Comparison of ENCODE assay signal across 9 cellular contexts in genomic region chr7:90111-91063, GRCh38.
DNase-seq lines count a peak whose midpoint lies in the region; ATAC-seq, FAIRE-seq and TF ChIP-seq lines count a peak whose summit lies in the region.
"Had no signal": no experiment of that assay in that cellular context is flagged by ENCODE, and none has a peak within 500 bp of the region (broad histone marks: within the 10 kb centered on the region; RNA-seq: fewer than 3 reads in every experiment).

No MANE protein-coding gene starts in this region.

- H3K23ac ChIP-seq in H1 (ENCODE audit: insufficient read length) (no peak overlapping the region), neuronal stem cell (ENCODE audit: low read depth, low read length, poor library complexity) (no peak overlapping the region)

- H3K27ac ChIP-seq in H1 (ENCODE audit: low read depth, low read length) = peak overlapping the region; percentile 23; the same call in 1 of the 2 replicates
- H3K27ac ChIP-seq in neuronal stem cell (replicated peaks; ENCODE audit: low read length) = no peak overlapping the region

- H3K27me3 Mint-ChIP-seq in T-helper 17 cell = peaks cover 14% of the 10 kb centered on the region

- no peak overlapping the region for H3K27ac Mint-ChIP-seq in T-helper 17 cell

- no peaks in the 10 kb centered on the region for H3K27me3 ChIP-seq in BJ (ENCODE audit: control insufficient read depth, insufficient read depth, low read length)
- no peaks in the 10 kb centered on the region for H3K27me3 ChIP-seq in H1 (replicated peaks in 1 of 4; ENCODE audit: control insufficient read depth in 3 of 4, extremely low read depth in 1 of 4, insufficient read depth in 3 of 4, low read length in 3 of 4)
- H3K27me3 ChIP-seq in neuronal stem cell (ENCODE audit: control insufficient read depth in 3 of 3, insufficient read depth in 3 of 3, low read depth in 1 of 3, low read length in 3 of 3) = peaks cover 0 to 31% (median 6%) of the 10 kb centered on the region in 3 experiments

- 0 out of 2 replicates have a peak, but pooled peaks cover 3% of the 10 kb centered on the region for H3K23me2 ChIP-seq in H1 (ENCODE audit: low read depth, low read length)

- peak overlapping the region; percentile 4; the same call in 1 of the 2 replicates for H2AK5ac ChIP-seq in H1 (ENCODE audit: low read depth, low read length)
- peak overlapping the region; percentile 18 for H2AK5ac ChIP-seq in neuronal stem cell (ENCODE audit: low read depth, low read length)

- peak overlapping the region; percentile 31; the same call in 1 of the 2 replicates for H2BK5ac ChIP-seq in H1 (ENCODE audit: low read depth, low read length)
- no peak overlapping the region for H2BK5ac ChIP-seq in neuronal stem cell (ENCODE audit: low read length)

- H3K79me2 ChIP-seq in H1 (ENCODE audit: control insufficient read depth in 1 of 2, insufficient read depth in 2 of 2, low read length in 2 of 2) = peaks cover 7 to 21% of the 10 kb centered on the region in 2 experiments

- peak overlapping the region; percentile 86; the same call in 1 of the 2 replicates for H2BK12ac ChIP-seq in H1 (ENCODE audit: low read depth, low read length)
- peak overlapping the region; percentile 51 for H2BK12ac ChIP-seq in neuronal stem cell (ENCODE audit: low read length)

- H2BK120ac ChIP-seq in H1 (replicated peaks; ENCODE audit: low read depth, low read length) (peak overlapping the region; percentile 35), neuronal stem cell (ENCODE audit: low read depth, low read length) (no peak overlapping the region)

- H3K14ac ChIP-seq in H1 (ENCODE audit: insufficient read length) (no peak overlapping the region), neuronal stem cell (ENCODE audit: low read length) (peak overlapping the region; percentile 11)

- no peak for ATAC-seq in HG02623 (IDR thresholded peaks at IDR 0.05; ENCODE audit: unreplicated experiment)
- ATAC-seq in HG02852 (IDR thresholded peaks at IDR 0.05; ENCODE audit: unreplicated experiment) = no peak
- no peak for ATAC-seq in HG03045 (IDR thresholded peaks at IDR 0.05; ENCODE audit: unreplicated experiment)
- no peak for ATAC-seq in T-helper 17 cell

- peak overlapping the region; percentile 61; the same call in 1 of the 2 replicates for H2BK15ac ChIP-seq in H1 (ENCODE audit: low read length)
- no peak overlapping the region for H2BK15ac ChIP-seq in neuronal stem cell (ENCODE audit: low read length)

- H3K4me3 Mint-ChIP-seq in T-helper 17 cell = no peak overlapping the region

- no peak overlapping the region for H3K4me3 ChIP-seq in BJ (ENCODE audit: low read depth, low read length)
- no peak overlapping the region for H3K4me3 ChIP-seq in H1 (ENCODE audit: extremely low read depth in 1 of 4, insufficient read depth in 2 of 4, low read depth in 3 of 4, low read length in 4 of 4)
- H3K4me3 ChIP-seq in neuronal stem cell (ENCODE audit: low read length in 2 of 2) = peak overlapping the region in 1 of 2 donors; percentile 9

- TF ChIP-seq POLR2A in H1 (IDR thresholded peaks at IDR 0.05; ENCODE audit: control extremely low read depth in 1 of 2, low read depth in 2 of 2, low read length in 2 of 2) = no peak

- H3K79me1 ChIP-seq in H1 (ENCODE audit: low read depth, low read length) (peaks cover 13% of the 10 kb centered on the region; the same call in 1 of the 2 replicates), neuronal stem cell (ENCODE audit: low read depth, low read length) (no peaks in the 10 kb centered on the region)

- no peak overlapping the region for H4K5ac ChIP-seq in H1 (ENCODE audit: insufficient read length, low read depth, low read length)

- H4K20me1 ChIP-seq in H1 (replicated peaks in 1 of 2; ENCODE audit: control insufficient read depth in 1 of 2, insufficient read depth in 2 of 2, low read length in 2 of 2) = peaks cover 0 to 5% of the 10 kb centered on the region in 2 experiments

- peaks cover 11 to 29% (median 16%) of the 10 kb centered on the region in 4 experiments for H3K4me1 ChIP-seq in H1 (replicated peaks in 1 of 4; ENCODE audit: control insufficient read depth in 3 of 4, insufficient read depth in 4 of 4, low read length in 3 of 4)
- H3K4me1 ChIP-seq in neuronal stem cell (ENCODE audit: control insufficient read depth in 2 of 2, insufficient read depth in 1 of 2, low read depth in 1 of 2, low read length in 2 of 2) = peaks cover 0 to 35% of the 10 kb centered on the region in 2 donors

- H3K4me1 Mint-ChIP-seq in T-helper 17 cell = peaks cover 13% of the 10 kb centered on the region

- no peaks in the 10 kb centered on the region for H3K36me3 Mint-ChIP-seq in T-helper 17 cell (ENCODE audit: low read depth)

- no peak for TF ChIP-seq CTCF in BJ (IDR thresholded peaks at IDR 0.05; ENCODE audit: insufficient read depth, low read depth, low read length)
- TF ChIP-seq CTCF in H1 (IDR thresholded peaks at IDR 0.05; ENCODE audit: control extremely low read depth in 1 of 3, insufficient read depth in 1 of 3, low read depth in 1 of 3, low read length in 3 of 3) = no peak

- peak overlapping the region; percentile 63 for H4K91ac ChIP-seq in H1 (replicated peaks; ENCODE audit: insufficient read length, low read length)
- H4K91ac ChIP-seq in neuronal stem cell (ENCODE audit: low read depth, low read length, poor library complexity) = peak overlapping the region; percentile 30

- H3K4me2 ChIP-seq in H1 (ENCODE audit: insufficient read depth in 1 of 2, low read depth in 2 of 2, low read length in 2 of 2) (no peak overlapping the region), neuronal stem cell (ENCODE audit: insufficient read depth, low read length, poor library complexity, severe bottlenecking) (no peak overlapping the region)

- H3K9me3 ChIP-seq in H1 (ENCODE audit: insufficient read depth in 2 of 2, low read depth in 1 of 2, low read length in 1 of 2) = no peaks in the 10 kb centered on the region
- H3K9me3 ChIP-seq in neuronal stem cell (replicated peaks in 1 of 2; ENCODE audit: control insufficient read depth in 2 of 2, insufficient read depth in 1 of 2, low read depth in 1 of 2, low read length in 2 of 2) = peaks cover 0 to 12% of the 10 kb centered on the region in 2 donors
- no peaks in the 10 kb centered on the region for H3K9me3 ChIP-seq in T-helper 17 cell (ENCODE audit: control insufficient read depth, low read length, poor library complexity, severe bottlenecking)

- CTCF ChIA-PET in BJ (lab: Yijun Ruan, JAX) = interaction anchor here (0.6 to 1.6 kb wide), 4 partner anchors 10 to 102 kb away, joined by 3 to 5 read pairs (median 3); partner anchors contain the start of gene FAM20C
- CTCF ChIA-PET in H1 (lab: Charles Lee; ENCODE audit: partially characterized antibody) = interaction anchor here (1.1 to 3.9 kb wide), 2 partner anchors 27 to 30 kb away, joined by 5 to 16 read pairs; no protein-coding TSS in a partner anchor

- no peak overlapping the region for H3K56ac ChIP-seq in H1 (replicated peaks; ENCODE audit: insufficient read length, low read depth, low read length)

- TF ChIP-seq RAD21 in H1 (IDR thresholded peaks at IDR 0.05 in 1 of 2, conservative IDR thresholded peaks at IDR 0.05 in 1 of 2; ENCODE audit: low read depth in 2 of 2, low read length in 2 of 2) = no peak

- H2AFZ ChIP-seq in H1 (ENCODE audit: low read length) = no peak overlapping the region
- no peak overlapping the region for H2AFZ ChIP-seq in neuronal stem cell (ENCODE audit: low read length)

- H3K4ac ChIP-seq in H1 (replicated peaks; ENCODE audit: insufficient read length, low read depth, low read length) (peak overlapping the region; percentile 47), neuronal stem cell (ENCODE audit: low read length) (no peak overlapping the region)

- POLR2A ChIA-PET in BJ (lab: Charles Lee) = no interaction called here
- POLR2A ChIA-PET in H1 (lab: Charles Lee; ENCODE audit: partially characterized antibody) = interaction anchor here (1.0 to 2.5 kb wide), 2 partner anchors 10 to 22 kb away, joined by 4 to 6 read pairs; no protein-coding TSS in a partner anchor

- FAIRE-seq in H1 (lab: Jason Lieb, UNC) = no peak

- no peak for TF ChIP-seq EP300 in H1 (IDR thresholded peaks at IDR 0.05; ENCODE audit: borderline replicate concordance in 1 of 2, low read depth in 2 of 2, low read length in 2 of 2)

- no peaks in the 10 kb centered on the region for H3K36me3 ChIP-seq in BJ (ENCODE audit: control insufficient read depth, insufficient read depth, low read length)
- peaks cover 0 to 5% (median 2%) of the 10 kb centered on the region in 4 experiments; a peak in 1 of 8 replicates for H3K36me3 ChIP-seq in H1 (ENCODE audit: control insufficient read depth in 2 of 4, insufficient read depth in 4 of 4, low read length in 3 of 4)
- no peaks in the 10 kb centered on the region for H3K36me3 ChIP-seq in neuronal stem cell (replicated peaks in 1 of 2; ENCODE audit: control insufficient read depth in 2 of 2, insufficient read depth in 2 of 2, low read length in 2 of 2)

- H3K18ac ChIP-seq in H1 (ENCODE audit: extremely low read depth, low read length) (no peak overlapping the region), neuronal stem cell (ENCODE audit: low read length) (peak overlapping the region; percentile 76)

- H3K9ac ChIP-seq in H1 (replicated peaks in 1 of 4; ENCODE audit: extremely low read depth in 1 of 4, low read depth in 3 of 4, low read length in 3 of 4) (peak overlapping the region in 1 of 4 experiments; percentile 18; a peak in 1 of 7 replicates), neuronal stem cell (ENCODE audit: low read depth, low read length, poor library complexity) (no peak overlapping the region)

- H4K8ac ChIP-seq in H1 (ENCODE audit: extremely low read depth, insufficient read depth, low read length) (no peak overlapping the region; the same call in 1 of the 2 replicates), neuronal stem cell (ENCODE audit: low read depth, low read length) (no peak overlapping the region)

- no peak overlapping the region for H2BK20ac ChIP-seq in H1 (ENCODE audit: low read length)

- WGBS in H1 (ENCODE audit: extremely low coverage in 1 of 2, insufficient coverage in 1 of 2, insufficient read length in 1 of 2, insufficient replicate concordance in 2 of 2, low coverage in 1 of 2, low lambda C conversion rate in 2 of 2, missing lambda C conversion rate in 1 of 2), 2 experiments = 87% methylated on average over 13 of the region's 13 CpGs; no CpG with 5 or more reads in 1 of the 2 experiments
- WGBS in neuronal stem cell (ENCODE audit: extremely low coverage in 2 of 2, insufficient read length in 2 of 2, insufficient replicate concordance in 1 of 2), 2 donors = no CpG with 5 or more reads among the region's 13 CpGs

- peak; percentile 70 for DNase-seq in BJ (ENCODE audit: low read depth)
- peak; percentile 93 for DNase-seq in MV-4-11 (lab: John Stamatoyannopoulos, UW)
- DNase-seq in H1 (ENCODE audit: low read depth in 1 of 2, low spot score in 2 of 2) = peak in 1 of 2 experiments; percentile 37
- no peak for DNase-seq in neuronal stem cell (ENCODE audit: low spot score)
- no peak for DNase-seq in T-helper 17 cell
- DNase-seq: DND-41 had no signal

TF ChIP-seq in H1, 55 proteins besides CTCF, POLR2A, EP300 and RAD21 (continues in another document):
- TF ChIP-seq TEAD4 (IDR thresholded peaks at IDR 0.05; ENCODE audit: low read depth, low read length) (no peak), NRF1 (IDR thresholded peaks at IDR 0.05; ENCODE audit: low read depth, low read length) (no peak), TAF7 (optimal IDR thresholded peaks at IDR 0.05; ENCODE audit: borderline replicate concordance, low read depth, low read length) (no peak), YY1 (IDR thresholded peaks at IDR 0.05; ENCODE audit: low read depth, low read length) (no peak), TCF12 (IDR thresholded peaks at IDR 0.05; ENCODE audit: low read depth, low read length) (no peak)

Comparison
In these comparisons a context has a peak if more than half of its experiments do, and no peak if none do; other contexts are left out.
1. DNase-seq: peak in BJ (single experiment) and MV-4-11 (single experiment); none in neuronal stem cell (single experiment) and T-helper 17 cell (0 of 3).